Comparison of ENCODE assay signal across 7 cellular contexts in the genomic region with DNA sequence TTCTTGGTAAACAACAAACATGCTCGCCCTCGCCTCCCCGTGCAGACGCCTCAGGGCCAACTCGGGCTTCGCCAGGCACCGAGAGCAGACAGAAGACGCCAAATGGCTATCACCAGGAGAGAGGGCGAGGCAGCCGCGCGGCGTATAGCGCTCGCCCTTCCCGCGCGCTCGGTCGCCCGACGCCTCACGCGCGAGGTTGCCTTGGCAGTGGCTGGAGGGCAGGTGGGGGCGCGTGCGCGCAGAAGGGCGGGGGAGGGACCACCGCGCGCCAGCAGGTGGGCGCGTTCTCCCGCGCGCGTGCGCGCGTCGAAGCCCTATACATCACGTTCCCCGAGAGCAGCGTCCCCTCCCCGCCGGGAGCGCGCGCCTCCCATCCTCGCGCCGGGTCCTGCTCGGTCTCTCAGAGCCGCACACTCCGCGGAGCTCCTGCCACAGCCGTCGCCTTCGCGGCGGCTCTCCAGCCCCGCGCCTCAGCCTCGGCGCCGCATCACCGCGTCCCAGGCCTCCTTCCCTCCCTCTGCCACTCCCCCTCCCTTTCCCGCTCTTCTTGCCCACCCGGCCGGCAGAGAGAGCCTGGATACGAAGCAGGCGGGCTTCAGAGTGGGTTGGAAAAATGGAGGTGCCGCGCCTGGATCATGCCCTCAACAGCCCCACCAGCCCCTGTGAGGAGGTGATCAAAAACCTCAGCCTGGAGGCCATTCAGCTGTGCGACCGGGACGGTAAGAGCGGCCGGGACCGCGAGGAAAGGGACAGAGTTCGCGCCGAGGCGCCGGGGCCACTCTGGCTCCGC. TPM values are rescaled to one million over a fixed set of nuclear protein-coding genes. Genes with fewer than 3 reads are reported as not detected.
A peak's percentile ranks its signal among the peaks of the same experiment; 100 is the strongest.
DNase-seq lines count a peak whose midpoint lies in the region; ATAC-seq and TF ChIP-seq lines count a peak whose summit lies in the region.

A gene (plus strand): TSS at position 403 of the 790 bp plus-strand sequence. CDS start 211 bp downstream, at position 614.

- TF ChIP-seq CTCF in Peyer's patch (IDR thresholded peaks at IDR 0.05): no peak
- no peak for TF ChIP-seq CTCF in left ventricle myocardium inferior (IDR thresholded peaks at IDR 0.05; ENCODE audit: borderline replicate concordance)

- H3K4me1 ChIP-seq in HUES48 (ENCODE audit: control insufficient read depth, insufficient read depth, low read length) (0 out of 2 replicates have a peak, but pooled peaks cover 3% of the 10 kb centered on the region), Peyer's patch (no peaks in the 10 kb centered on the region), left ventricle myocardium inferior (peaks cover 17% of the 10 kb centered on the region)

- peaks cover 41% of the 10 kb centered on the region for H3K27me3 ChIP-seq in HUES48 (ENCODE audit: control insufficient read depth, insufficient read depth, low read length)
- H3K27me3 ChIP-seq in Peyer's patch: no peaks in the 10 kb centered on the region
- H3K27me3 ChIP-seq in left ventricle myocardium inferior (ENCODE audit: low read depth): peaks cover 74% of the 10 kb centered on the region

- H3K36me3 ChIP-seq in HUES48 (ENCODE audit: control insufficient read depth, insufficient read depth, low read length) (no peaks in the 10 kb centered on the region), Peyer's patch (no peaks in the 10 kb centered on the region), left ventricle myocardium inferior (no peaks in the 10 kb centered on the region)

- no peak within 1 kb of the TSS for H3K9ac ChIP-seq in HUES48 (ENCODE audit: low read depth, low read length)

- H3K27ac ChIP-seq in HUES48 (ENCODE audit: low read depth, low read length) (no peak within 1 kb of the TSS), Peyer's patch (peak within 1 kb of the TSS in 3 of 4 donors; percentile 51 to 90 (median 82)), left ventricle myocardium inferior (replicated peaks) (no peak within 1 kb of the TSS)

- H3K9me3 ChIP-seq in HUES48 (ENCODE audit: control insufficient read depth, insufficient read depth, low read length) (peaks cover 2% of the 10 kb centered on the region; the same call in 1 of the 2 replicates), Peyer's patch (no peaks in the 10 kb centered on the region), left ventricle myocardium inferior (replicated peaks) (no peaks in the 10 kb centered on the region)

- DNase-seq in Peyer's patch: peak in 2 of 3 donors; percentile 58 to 82
- DNase-seq in left ventricle myocardium inferior: no peak
- DNase-seq in posterior vena cava (ENCODE audit: low spot score): peak; percentile 41
- no peak for DNase-seq in EL
- DNase-seq in SIG-M5 (lab: John Stamatoyannopoulos, UW): no peak

- TF ChIP-seq POLR2A in Peyer's patch (IDR thresholded peaks at IDR 0.05): peak in 1 of 2 donors; percentile 55

- intact Hi-C loops in left ventricle myocardium inferior (cut with micrococcal nuclease) (no loop called here), posterior vena cava (cut with DNase I) (loop anchor here in 1 of 2 donors (10.0 kb wide), 1 partner anchor 222 kb away; no protein-coding TSS in a partner anchor)

- peak within 1 kb of the TSS; percentile 55 for H3K4me3 ChIP-seq in HUES48 (ENCODE audit: low read depth, low read length)
- H3K4me3 ChIP-seq in Peyer's patch: peak within 1 kb of the TSS in 3 of 4 donors; percentile 33 to 70 (median 66)
- peak within 1 kb of the TSS; percentile 56 for H3K4me3 ChIP-seq in left ventricle myocardium inferior

- ATAC-seq in GM21390 (IDR thresholded peaks at IDR 0.05; ENCODE audit: unreplicated experiment): no peak

RNA-seq across cellular contexts. Expression of the gene that starts here (rescaled TPM):
- 10 to 100 TPM in 3 of 4 donors, 1 to 10 TPM in 1; 2.5 to 12.3 (median 10.8) TPM for total RNA-seq in Peyer's patch
- total RNA-seq in left ventricle myocardium inferior: 0.11 TPM
- under 1 TPM; 0.10 to 0.51 TPM for total RNA-seq in posterior vena cava

Comparison
In these comparisons a context has a peak if more than half of its experiments do, and no peak if none do; other contexts are left out.
1. Peak in DNase-seq in posterior vena cava; RNA of the gene not detected or under 1 TPM.
2. H3K27ac ChIP-seq: peak in Peyer's patch (3 of 4); none in HUES48 (single experiment) and left ventricle myocardium inferior (single experiment).
3. DNase-seq: peak in Peyer's patch (2 of 3); none in left ventricle myocardium inferior (single experiment), EL (single experiment) and SIG-M5 (single experiment).
4. Peak in every context shown above with its lines, with median percentiles within 50 percentile points of each other: H3K4me3 ChIP-seq.